ENCODE assay signal across 22 cellular contexts in the genomic region with DNA sequence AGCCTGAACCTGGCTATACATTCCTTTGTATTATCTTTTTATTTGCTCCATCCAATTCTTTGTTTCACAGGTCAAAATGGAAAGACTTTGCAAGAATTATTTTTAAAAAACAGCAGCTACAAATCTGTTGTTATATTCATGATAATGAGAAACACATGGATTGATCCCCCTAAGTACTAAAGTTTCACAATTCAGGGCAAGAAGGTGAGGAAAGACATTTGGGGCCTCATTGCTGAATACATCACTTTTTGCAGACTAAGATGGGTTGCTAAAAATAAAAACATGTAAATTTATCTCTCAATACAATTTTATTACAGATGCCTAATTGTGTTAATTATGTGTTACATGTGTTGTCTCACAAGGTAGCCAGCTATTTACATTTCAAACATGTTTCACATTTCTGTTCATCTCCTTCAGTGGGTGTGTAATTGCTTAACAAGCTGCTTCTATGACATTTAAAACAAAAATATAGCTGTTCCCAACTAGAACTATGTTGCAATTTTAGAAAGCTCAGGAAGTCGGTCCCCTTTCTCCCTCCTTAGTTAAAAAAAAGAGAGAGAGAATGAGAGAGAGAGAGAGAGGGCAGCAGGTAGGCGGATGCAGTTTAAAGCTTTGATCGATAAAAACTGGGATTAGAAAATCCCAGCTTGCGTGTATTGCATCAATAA.
"Had no signal": no experiment of that assay in that cellular context is flagged by ENCODE, and none has a peak within 500 bp of the region (broad histone marks: within the 10 kb centered on the region; RNA-seq: fewer than 3 reads in every experiment).

No MANE protein-coding gene starts in this region.

- H3K27me3 Mint-ChIP-seq: activated naive CD4-positive, alpha-beta T cell treated with anti-CD3 and anti-CD28 coated beads, Interleukin-2, amount 50 U/mL, for 24 hours had no signal

- H3K4me3 ChIP-seq: adrenal gland, transverse colon, uterus had no signal

- H3K27ac ChIP-seq: adrenal gland, foreskin keratinocyte, transverse colon, uterus, WERI-Rb-1 had no signal

- H3K9me3 ChIP-seq: adrenal gland, transverse colon, uterus had no signal

- H3K36me3 ChIP-seq: adrenal gland, transverse colon, uterus, WERI-Rb-1 had no signal

- H3K36me3 Mint-ChIP-seq: activated naive CD4-positive, alpha-beta T cell treated with anti-CD3 and anti-CD28 coated beads, Interleukin-2, amount 50 U/mL, for 24 hours had no signal

- H3K4me1 Mint-ChIP-seq: activated naive CD4-positive, alpha-beta T cell treated with anti-CD3 and anti-CD28 coated beads, Interleukin-2, amount 50 U/mL, for 24 hours; nephron progenitor cell had no signal

- FAIRE-seq: astrocyte, bronchial epithelial cell, keratinocyte had no signal

- H3K27ac Mint-ChIP-seq: activated naive CD4-positive, alpha-beta T cell treated with anti-CD3 and anti-CD28 coated beads, Interleukin-2, amount 50 U/mL, for 24 hours; activated T-cell treated with anti-CD3 and anti-CD28 coated beads, Interleukin-2, amount 50 U/mL, for 72 hours; nephron progenitor cell had no signal

- DNase-seq: activated CD4-positive, alpha-beta T cell treated with anti-CD3 and anti-CD28 coated beads for 1 hour; activated effector memory CD4-positive, alpha-beta T cell treated with anti-CD3 and anti-CD28 coated beads, Interleukin-2, amount 50 U/mL, for 16 hours; activated T-cell treated with anti-CD3 and anti-CD28 coated beads, Interleukin-2, amount 50 U/mL, for 72 hours; adrenal gland; foreskin keratinocyte; glutamatergic neuron; hippocampal formation; midbrain; nephron progenitor cell; nucleus accumbens; stimulated activated CD4-positive, alpha-beta T cell treated with anti-CD3 and anti-CD28 coated beads, Interleukin-12 subunit alpha, Interleukin-12 subunit beta, amount 100 ng/mL, for 4 hours; stimulated activated CD4-positive, alpha-beta T cell treated with anti-CD3 and anti-CD28 coated beads, Interleukin-1b, Interleukin-23, amount 100 ng/mL, for 48 hours; stimulated activated naive CD4-positive, alpha-beta T cell treated with Interleukin-2 at 50 U/mL for 16 hours; substantia nigra; T-helper 2 cell; transverse colon; uterus; WERI-Rb-1 had no signal

- H3K9me3 Mint-ChIP-seq: activated naive CD4-positive, alpha-beta T cell treated with anti-CD3 and anti-CD28 coated beads, Interleukin-2, amount 50 U/mL, for 24 hours; nephron progenitor cell had no signal

- ATAC-seq: activated T-cell treated with anti-CD3 and anti-CD28 coated beads, Interleukin-2, amount 50 U/mL, for 72 hours; foreskin keratinocyte had no signal

- H3K4me3 Mint-ChIP-seq: activated naive CD4-positive, alpha-beta T cell treated with anti-CD3 and anti-CD28 coated beads, Interleukin-2, amount 50 U/mL, for 24 hours; activated T-cell treated with anti-CD3 and anti-CD28 coated beads, Interleukin-2, amount 50 U/mL, for 72 hours; nephron progenitor cell had no signal

- H3K27me3 ChIP-seq: adrenal gland, foreskin keratinocyte, transverse colon, uterus had no signal

- H3K4me1 ChIP-seq: adrenal gland, foreskin keratinocyte, transverse colon, uterus had no signal
